16 cellular contexts compared by ENCODE assay signal in the genomic region with DNA sequence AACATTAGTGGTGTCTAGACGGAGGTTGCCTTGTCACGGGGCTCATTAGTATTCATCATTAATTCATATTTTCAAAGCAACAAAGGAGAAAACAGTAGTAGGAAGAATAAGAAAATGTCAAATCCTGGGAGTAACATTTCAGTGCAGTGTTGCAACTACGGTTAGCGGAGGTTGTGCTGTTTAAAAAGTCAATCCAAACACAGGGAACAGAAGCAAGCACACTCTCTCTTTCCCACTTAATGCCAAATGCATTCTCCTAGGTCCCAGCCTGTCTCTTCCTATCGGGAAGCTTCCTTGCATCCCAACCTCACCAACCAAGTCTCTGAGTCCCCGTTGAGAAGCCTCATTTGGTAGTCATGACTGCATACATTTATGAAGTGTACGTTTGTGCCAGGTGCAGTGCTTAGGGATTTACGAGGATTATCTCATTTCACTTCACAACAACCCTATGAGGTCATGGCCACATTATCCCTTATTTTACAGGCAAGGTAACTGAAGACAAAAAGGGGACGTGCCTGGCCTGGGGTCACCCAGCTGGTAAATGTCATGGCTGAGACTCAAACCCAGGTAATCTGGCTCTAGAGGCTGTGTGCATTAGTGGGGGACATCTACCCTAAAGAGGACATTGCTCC.
"Had no signal": no experiment of that assay in that cellular context is flagged by ENCODE, and none has a peak within 500 bp of the region (broad histone marks: within the 10 kb centered on the region; RNA-seq: fewer than 3 reads in every experiment).

No MANE protein-coding gene starts in this region.

- H3K36me3 ChIP-seq: ovary, stomach, thyroid gland had no signal

- DNase-seq: cortex of kidney; mucosa of descending colon; naive thymus-derived CD4-positive, alpha-beta T cell; occipital lobe; ovary; posterior cingulate gyrus; psoas muscle; stimulated activated CD4-positive, alpha-beta T cell treated with anti-CD3 and anti-CD28 coated beads, Interleukin-12 subunit alpha, Interleukin-12 subunit beta, amount 100 ng/mL, for 4 hours; stimulated activated CD4-positive, alpha-beta T cell treated with anti-CD3 and anti-CD28 coated beads, Interleukin-1b, Interleukin-23, amount 100 ng/mL, for 48 hours; stimulated activated CD4-positive, alpha-beta T cell treated with anti-CD3 and anti-CD28 coated beads, Interleukin-4, amount 100 ng/mL, for 1 hour; stimulated activated naive CD4-positive, alpha-beta T cell treated with Interleukin-2 at 50 U/mL for 16 hours; stomach; thyroid gland; trophoblast cell had no signal

- H3K4me2 ChIP-seq: smooth muscle cell had no signal

- H3K4me3 ChIP-seq: lung, mucosa of descending colon, ovary, psoas muscle, smooth muscle cell, stomach, thyroid gland had no signal

- H3K4me1 ChIP-seq: psoas muscle, stomach had no signal

- H3K27me3 ChIP-seq: ovary, thyroid gland had no signal

- H3K9me3 ChIP-seq: mucosa of descending colon, ovary, psoas muscle, stomach, thyroid gland had no signal

- H3K27ac ChIP-seq: ovary, psoas muscle, stomach, thyroid gland had no signal
